8 cellular contexts compared by ENCODE assay signal in the genomic region with DNA sequence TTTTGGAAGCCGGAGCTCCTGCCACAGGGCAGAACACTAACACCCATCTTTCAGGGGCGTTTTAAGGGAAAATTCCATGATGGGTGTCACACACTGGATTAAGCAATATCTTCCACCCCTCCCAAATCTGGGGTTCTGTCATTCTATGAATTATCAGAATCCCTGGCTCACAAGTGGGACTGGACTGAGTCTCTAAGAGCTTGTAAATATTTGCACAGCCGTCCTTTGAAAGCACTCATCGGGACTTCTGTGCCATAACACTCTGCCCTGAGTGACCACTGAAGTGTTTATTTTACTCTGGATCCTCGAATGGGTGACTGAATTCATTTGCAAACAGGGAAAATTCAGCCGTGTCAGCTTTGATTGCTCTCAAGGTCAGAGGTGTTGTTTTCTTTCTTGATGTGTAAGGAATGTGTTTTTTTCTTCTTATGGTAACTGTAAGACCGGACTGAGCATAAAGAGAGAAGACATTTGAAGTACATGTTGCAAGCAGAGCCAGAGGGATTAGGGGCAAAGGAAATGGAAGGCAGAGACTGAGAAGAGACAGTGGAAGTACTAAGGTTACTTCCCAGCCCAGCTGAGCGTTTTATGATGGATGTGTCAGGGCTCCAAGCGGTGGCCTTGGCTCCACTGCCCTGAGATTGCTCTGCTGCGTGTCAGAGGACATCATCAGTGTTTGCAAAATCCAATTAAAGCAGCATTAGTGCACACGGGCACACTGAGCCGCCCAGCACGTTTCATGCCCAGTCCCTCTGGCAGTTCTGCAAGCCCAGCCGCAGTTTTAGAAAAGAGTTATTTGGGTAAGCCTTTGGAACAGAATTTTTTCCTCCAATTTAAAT. TPM values are rescaled to one million over a fixed set of nuclear protein-coding genes. Genes with fewer than 3 reads are reported as not detected.
DNase-seq lines count a peak whose midpoint lies in the region; ATAC-seq and TF ChIP-seq lines count a peak whose summit lies in the region.

No MANE protein-coding gene starts in this region.

- H3K4me1 ChIP-seq in endocrine pancreas (ENCODE audit: control insufficient read depth, insufficient read depth, low read length) (peaks cover 11% of the 10 kb centered on the region), osteoblast (ENCODE audit: insufficient read depth, low read length) (peaks cover 13% of the 10 kb centered on the region)

- no peak for TF ChIP-seq CTCF in osteoblast (IDR thresholded peaks at IDR 0.05; ENCODE audit: extremely low read depth, low read depth, low read length)

- H3K4me3 ChIP-seq in endocrine pancreas (ENCODE audit: control insufficient read depth, insufficient read depth, low read length): peak overlapping the region; percentile 30
- peak overlapping the region; percentile 21 for H3K4me3 ChIP-seq in osteoblast (ENCODE audit: insufficient read depth, low read length)

- H3K36me3 ChIP-seq in endocrine pancreas (ENCODE audit: control insufficient read depth, insufficient read depth, low read length) (no peaks in the 10 kb centered on the region), osteoblast (ENCODE audit: insufficient read depth, low read length) (no peaks in the 10 kb centered on the region)

- H3K4me2 ChIP-seq in osteoblast (ENCODE audit: insufficient read depth, low read length): peak overlapping the region; percentile 50

- H3K27ac ChIP-seq in osteoblast (ENCODE audit: low read depth, low read length): no peak overlapping the region

- peak; percentile 71 for DNase-seq in Caki2 (ENCODE audit: low read depth)
- peak; percentile 86 for DNase-seq in NCI-H2029 treated with DMSO at 0.1 percent for 48 hours (lab: John Stamatoyannopoulos, UW)
- peak; percentile 91 for DNase-seq in osteoblast (ENCODE audit: insufficient read length, low spot score, missing footprints)
- DNase-seq in ACHN: no peak
- DNase-seq in D341Med (ENCODE audit: low spot score): no peak
- no peak for DNase-seq in NCI-H1436 (lab: John Stamatoyannopoulos, UW)

- H4K20me1 ChIP-seq in osteoblast (ENCODE audit: insufficient read depth, low read length): no peaks in the 10 kb centered on the region

- H3K9ac ChIP-seq in endocrine pancreas (ENCODE audit: control insufficient read depth, insufficient read depth, low read length): no peak overlapping the region

- H3K79me2 ChIP-seq in osteoblast (ENCODE audit: insufficient read depth, low read length): no peaks in the 10 kb centered on the region

- no peak for ATAC-seq in HG02884 (IDR thresholded peaks at IDR 0.05; ENCODE audit: unreplicated experiment)

- H3K27me3 ChIP-seq in endocrine pancreas (ENCODE audit: control insufficient read depth, insufficient read depth, low read length): peaks cover 3% of the 10 kb centered on the region
- no peaks in the 10 kb centered on the region for H3K27me3 ChIP-seq in osteoblast (ENCODE audit: insufficient read depth, low read length)

- no peaks in the 10 kb centered on the region for H3K9me3 ChIP-seq in endocrine pancreas (ENCODE audit: control insufficient read depth, low read length)
- no peaks in the 10 kb centered on the region for H3K9me3 ChIP-seq in osteoblast (ENCODE audit: low read depth, low read length)

- H2AFZ ChIP-seq in osteoblast (ENCODE audit: low read length): peak overlapping the region; percentile 73

- in situ Hi-C loops in Caki2 (cut with HindIII; ENCODE audit: low pct_unique_long_range_greater_than_20kb, low sequenced_read_pairs): no loop called here
- in situ Hi-C loops in ACHN (cut with HindIII; ENCODE audit: low pct_ligation_motif_present, low pct_unique_long_range_greater_than_20kb, low sequenced_read_pairs): no loop called here

RNA-seq across cellular contexts. Expression of gene GTPBP4, which starts 17.7 kb away (rescaled TPM):
- total RNA-seq in Caki2 (2014; rRNA removed; shearing (Covaris generic); ENCODE audit: low replicate concordance): 58.9 and 80.1 TPM in 2 replicates
- total RNA-seq in osteoblast: 25.0 and 27.1 TPM in 2 replicates

RNA-seq across cellular contexts. Expression of gene LARP4B, which starts 39.0 kb away (rescaled TPM):
- total RNA-seq in Caki2 (2014; rRNA removed; shearing (Covaris generic); ENCODE audit: low replicate concordance): 8.3 and 15.3 TPM in 2 replicates
- 44.5 and 46.0 TPM in 2 replicates for total RNA-seq in osteoblast

RNA-seq across cellular contexts. Expression of gene IDI2, which starts 55.1 kb away (rescaled TPM):
- total RNA-seq in Caki2 (2014; rRNA removed; shearing (Covaris generic); ENCODE audit: low replicate concordance): not detected in 2 replicates
- total RNA-seq in osteoblast: not detected in 2 replicates

Comparison
In these comparisons a context has a peak if more than half of its experiments do, and no peak if none do; other contexts are left out.
1. DNase-seq: peak in Caki2 (single experiment), NCI-H2029 treated with DMSO at 0.1 percent for 48 hours (single experiment) and osteoblast (single experiment); none in ACHN (single experiment), D341Med (single experiment) and NCI-H1436 (single experiment).